Comparison of ENCODE assay signal across 1 cellular context in the genomic region with DNA sequence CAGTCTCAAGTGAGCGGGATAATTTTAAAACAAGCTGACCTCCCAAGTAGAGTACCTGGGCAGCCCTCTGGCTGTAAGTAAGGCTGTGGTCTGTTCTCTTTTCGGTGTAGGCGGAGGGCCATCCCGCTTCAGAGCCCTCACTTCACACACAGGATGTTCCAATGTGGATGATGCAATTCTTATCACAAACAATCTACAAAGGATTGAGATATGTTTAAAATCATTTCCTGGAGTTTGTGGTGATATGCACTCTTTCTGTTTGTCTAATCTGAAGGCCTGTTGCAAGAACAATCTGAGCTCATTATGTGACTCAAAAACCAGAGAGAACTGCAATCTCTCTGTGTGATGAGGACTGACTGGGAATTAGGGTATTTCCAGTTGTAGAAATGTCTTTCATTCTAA.
TF ChIP-seq lines count a peak whose summit lies in the region.

No MANE protein-coding gene starts in this region.

TF ChIP-seq in K562, 482 proteins besides CTCF, POLR2A, EP300 and RAD21 (continued from another document):
- TF ChIP-seq, protein P1, sequence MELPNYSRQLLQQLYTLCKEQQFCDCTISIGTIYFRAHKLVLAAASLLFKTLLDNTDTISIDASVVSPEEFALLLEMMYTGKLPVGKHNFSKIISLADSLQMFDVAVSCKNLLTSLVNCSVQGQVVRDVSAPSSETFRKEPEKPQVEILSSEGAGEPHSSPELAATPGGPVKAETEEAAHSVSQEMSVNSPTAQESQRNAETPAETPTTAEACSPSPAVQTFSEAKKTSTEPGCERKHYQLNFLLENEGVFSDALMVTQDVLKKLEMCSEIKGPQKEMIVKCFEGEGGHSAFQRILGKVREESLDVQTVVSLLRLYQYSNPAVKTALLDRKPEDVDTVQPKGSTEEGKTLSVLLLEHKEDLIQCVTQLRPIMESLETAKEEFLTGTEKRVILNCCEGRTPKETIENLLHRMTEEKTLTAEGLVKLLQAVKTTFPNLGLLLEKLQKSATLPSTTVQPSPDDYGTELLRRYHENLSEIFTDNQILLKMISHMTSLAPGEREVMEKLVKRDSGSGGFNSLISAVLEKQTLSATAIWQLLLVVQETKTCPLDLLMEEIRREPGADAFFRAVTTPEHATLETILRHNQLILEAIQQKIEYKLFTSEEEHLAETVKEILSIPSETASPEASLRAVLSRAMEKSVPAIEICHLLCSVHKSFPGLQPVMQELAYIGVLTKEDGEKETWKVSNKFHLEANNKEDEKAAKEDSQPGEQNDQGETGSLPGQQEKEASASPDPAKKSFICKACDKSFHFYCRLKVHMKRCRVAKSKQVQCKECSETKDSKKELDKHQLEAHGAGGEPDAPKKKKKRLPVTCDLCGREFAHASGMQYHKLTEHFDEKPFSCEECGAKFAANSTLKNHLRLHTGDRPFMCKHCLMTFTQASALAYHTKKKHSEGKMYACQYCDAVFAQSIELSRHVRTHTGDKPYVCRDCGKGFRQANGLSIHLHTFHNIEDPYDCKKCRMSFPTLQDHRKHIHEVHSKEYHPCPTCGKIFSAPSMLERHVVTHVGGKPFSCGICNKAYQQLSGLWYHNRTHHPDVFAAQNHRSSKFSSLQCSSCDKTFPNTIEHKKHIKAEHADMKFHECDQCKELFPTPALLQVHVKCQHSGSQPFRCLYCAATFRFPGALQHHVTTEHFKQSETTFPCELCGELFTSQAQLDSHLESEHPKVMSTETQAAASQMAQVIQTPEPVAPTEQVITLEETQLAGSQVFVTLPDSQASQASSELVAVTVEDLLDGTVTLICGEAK (IDR thresholded peaks at IDR 0.05), result no peak
- TF ChIP-seq, protein P1 (CRISPR knock-in tag; IDR thresholded peaks at IDR 0.05), result no peak
- TF ChIP-seq, protein P2, sequence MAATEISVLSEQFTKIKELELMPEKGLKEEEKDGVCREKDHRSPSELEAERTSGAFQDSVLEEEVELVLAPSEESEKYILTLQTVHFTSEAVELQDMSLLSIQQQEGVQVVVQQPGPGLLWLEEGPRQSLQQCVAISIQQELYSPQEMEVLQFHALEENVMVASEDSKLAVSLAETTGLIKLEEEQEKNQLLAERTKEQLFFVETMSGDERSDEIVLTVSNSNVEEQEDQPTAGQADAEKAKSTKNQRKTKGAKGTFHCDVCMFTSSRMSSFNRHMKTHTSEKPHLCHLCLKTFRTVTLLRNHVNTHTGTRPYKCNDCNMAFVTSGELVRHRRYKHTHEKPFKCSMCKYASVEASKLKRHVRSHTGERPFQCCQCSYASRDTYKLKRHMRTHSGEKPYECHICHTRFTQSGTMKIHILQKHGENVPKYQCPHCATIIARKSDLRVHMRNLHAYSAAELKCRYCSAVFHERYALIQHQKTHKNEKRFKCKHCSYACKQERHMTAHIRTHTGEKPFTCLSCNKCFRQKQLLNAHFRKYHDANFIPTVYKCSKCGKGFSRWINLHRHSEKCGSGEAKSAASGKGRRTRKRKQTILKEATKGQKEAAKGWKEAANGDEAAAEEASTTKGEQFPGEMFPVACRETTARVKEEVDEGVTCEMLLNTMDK (IDR thresholded peaks at IDR 0.05; ENCODE audit: borderline replicate concordance, insufficient read depth, low read depth, low read length, poor library complexity, severe bottlenecking), result no peak
- TF ChIP-seq ZNF586 (CRISPR knock-in tag; conservative IDR thresholded peaks at IDR 0.05) (no peak), GABPB2 (CRISPR knock-in tag; conservative IDR thresholded peaks at IDR 0.05) (no peak), POLR2H (tag; IDR thresholded peaks at IDR 0.05; ENCODE audit: low read depth) (no peak), HNRNPK (IDR thresholded peaks at IDR 0.05; ENCODE audit: low read depth, low read length, poor library complexity, severe bottlenecking) (no peak), ZNF766 (CRISPR knock-in tag; conservative IDR thresholded peaks at IDR 0.05) (no peak), ZNF589 (CRISPR knock-in tag; IDR thresholded peaks at IDR 0.05; ENCODE audit: low read depth) (peak; percentile 32; the same call in 1 of the 2 replicates), HDAC2 (IDR thresholded peaks at IDR 0.05) (no peak), OTX1 (CRISPR knock-in tag; IDR thresholded peaks at IDR 0.05) (no peak)
- TF ChIP-seq, protein P3, sequence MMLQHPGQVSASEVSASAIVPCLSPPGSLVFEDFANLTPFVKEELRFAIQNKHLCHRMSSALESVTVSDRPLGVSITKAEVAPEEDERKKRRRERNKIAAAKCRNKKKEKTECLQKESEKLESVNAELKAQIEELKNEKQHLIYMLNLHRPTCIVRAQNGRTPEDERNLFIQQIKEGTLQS (IDR thresholded peaks at IDR 0.05), result peak; percentile 52
- TF ChIP-seq, protein P3 (CRISPR knock-in tag; conservative IDR thresholded peaks at IDR 0.05), result no peak
- TF ChIP-seq, protein P4, sequence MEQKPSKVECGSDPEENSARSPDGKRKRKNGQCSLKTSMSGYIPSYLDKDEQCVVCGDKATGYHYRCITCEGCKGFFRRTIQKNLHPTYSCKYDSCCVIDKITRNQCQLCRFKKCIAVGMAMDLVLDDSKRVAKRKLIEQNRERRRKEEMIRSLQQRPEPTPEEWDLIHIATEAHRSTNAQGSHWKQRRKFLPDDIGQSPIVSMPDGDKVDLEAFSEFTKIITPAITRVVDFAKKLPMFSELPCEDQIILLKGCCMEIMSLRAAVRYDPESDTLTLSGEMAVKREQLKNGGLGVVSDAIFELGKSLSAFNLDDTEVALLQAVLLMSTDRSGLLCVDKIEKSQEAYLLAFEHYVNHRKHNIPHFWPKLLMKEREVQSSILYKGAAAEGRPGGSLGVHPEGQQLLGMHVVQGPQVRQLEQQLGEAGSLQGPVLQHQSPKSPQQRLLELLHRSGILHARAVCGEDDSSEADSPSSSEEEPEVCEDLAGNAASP (IDR thresholded peaks at IDR 0.05), result no peak
